Comparison of ENCODE assay signal across 1 cellular context in genomic region chr9:135491764-135492163, GRCh38.
A peak's percentile ranks its signal among the peaks of the same experiment; 100 is the strongest.
TF ChIP-seq lines count a peak whose summit lies in the region.

No MANE protein-coding gene starts in this region.

TF ChIP-seq in HepG2, 621 proteins besides CTCF, POLR2A, EP300 and RAD21:
- no peak for TF ChIP-seq ZNF777 (CRISPR knock-in tag; IDR thresholded peaks at IDR 0.05)
- no peak for TF ChIP-seq POGZ (CRISPR knock-in tag; IDR thresholded peaks at IDR 0.05)
- TF ChIP-seq ZNF292 (CRISPR knock-in tag; IDR thresholded peaks at IDR 0.05; ENCODE audit: borderline replicate concordance, low read depth): no peak
- no peak for TF ChIP-seq ZNF317 (CRISPR knock-in tag; IDR thresholded peaks at IDR 0.05)
- TF ChIP-seq MTA1 (CRISPR knock-in tag; IDR thresholded peaks at IDR 0.05; ENCODE audit: borderline replicate concordance): no peak
- peak; percentile 98 for TF ChIP-seq HMGXB3 (CRISPR knock-in tag; IDR thresholded peaks at IDR 0.05; ENCODE audit: borderline replicate concordance)
- TF ChIP-seq SAP130 (CRISPR knock-in tag; IDR thresholded peaks at IDR 0.05; ENCODE audit: low read depth): peak; percentile 3; the same call in 1 of the 2 replicates
- TF ChIP-seq ZKSCAN8 (CRISPR knock-in tag; IDR thresholded peaks at IDR 0.05; ENCODE audit: borderline replicate concordance): no peak
- TF ChIP-seq KLF11 (CRISPR knock-in tag; IDR thresholded peaks at IDR 0.05): no peak
- TF ChIP-seq ZNF101 (CRISPR knock-in tag; IDR thresholded peaks at IDR 0.05; ENCODE audit: borderline replicate concordance, low read depth): no peak
- TF ChIP-seq FOXA3 (CRISPR knock-in tag; IDR thresholded peaks at IDR 0.05): no peak
- TF ChIP-seq HNF4A (CRISPR knock-in tag; IDR thresholded peaks at IDR 0.05): peak; percentile 61
- no peak for TF ChIP-seq NR3C1 (CRISPR knock-in tag; IDR thresholded peaks at IDR 0.05)
- peak; percentile 68 for TF ChIP-seq TEAD3 (CRISPR knock-in tag; optimal IDR thresholded peaks at IDR 0.05; ENCODE audit: borderline replicate concordance)
- TF ChIP-seq TP53 (CRISPR knock-in tag; conservative IDR thresholded peaks at IDR 0.05): no peak
- no peak for TF ChIP-seq ZNF674 (CRISPR knock-in tag; IDR thresholded peaks at IDR 0.05; ENCODE audit: low read depth)
- TF ChIP-seq ZBTB7B (CRISPR knock-in tag; IDR thresholded peaks at IDR 0.05): 0 out of 2 replicates have a peak, but pooled peaks have one; percentile 28
- TF ChIP-seq HMG20B (CRISPR knock-in tag; conservative IDR thresholded peaks at IDR 0.05): 0 out of 2 replicates have a peak, but pooled peaks have one; percentile 41
- no peak for TF ChIP-seq ZNF816 (CRISPR knock-in tag; IDR thresholded peaks at IDR 0.05; ENCODE audit: borderline replicate concordance)
- no peak for TF ChIP-seq PAX8 (CRISPR knock-in tag; IDR thresholded peaks at IDR 0.05; ENCODE audit: borderline replicate concordance)
- no peak for TF ChIP-seq POLR2G (IDR thresholded peaks at IDR 0.05; ENCODE audit: low read depth, low read length)
- no peak for TF ChIP-seq YEATS4 (CRISPR knock-in tag; IDR thresholded peaks at IDR 0.05; ENCODE audit: borderline replicate concordance)
- no peak for TF ChIP-seq MAX (IDR thresholded peaks at IDR 0.05)
- TF ChIP-seq FOXJ3 (CRISPR knock-in tag; IDR thresholded peaks at IDR 0.05; ENCODE audit: borderline replicate concordance): no peak
- no peak for TF ChIP-seq ZNF660 (CRISPR knock-in tag; IDR thresholded peaks at IDR 0.05; ENCODE audit: borderline replicate concordance, low read depth)
- TF ChIP-seq NFYC (CRISPR knock-in tag; IDR thresholded peaks at IDR 0.05): peak; percentile 49
- TF ChIP-seq FOXM1 (CRISPR knock-in tag; IDR thresholded peaks at IDR 0.05): no peak
- TF ChIP-seq SP140L (CRISPR knock-in tag; IDR thresholded peaks at IDR 0.05; ENCODE audit: borderline replicate concordance): no peak
- TF ChIP-seq PATZ1 (CRISPR knock-in tag; IDR thresholded peaks at IDR 0.05): peak; percentile 88
- peak; percentile 28; the same call in 1 of the 2 replicates for TF ChIP-seq NFYB (CRISPR knock-in tag; IDR thresholded peaks at IDR 0.05)
- TF ChIP-seq ZBTB33 (CRISPR knock-in tag; IDR thresholded peaks at IDR 0.05): no peak
- no peak for TF ChIP-seq SOX13 (IDR thresholded peaks at IDR 0.05)
- 0 out of 4 replicates have a peak, but pooled peaks of 1 of the 2 experiments have one; percentile 9 for TF ChIP-seq SOX13 (CRISPR knock-in tag; conservative IDR thresholded peaks at IDR 0.05 in 1 of 2, IDR thresholded peaks at IDR 0.05 in 1 of 2)
- TF ChIP-seq ZNF160 (CRISPR knock-in tag; IDR thresholded peaks at IDR 0.05): no peak
- TF ChIP-seq ZNF775 (CRISPR knock-in tag; IDR thresholded peaks at IDR 0.05; ENCODE audit: borderline replicate concordance): no peak
